ENCODE assay signal across 9 cellular contexts in genomic region chr10:114634607-114634974, GRCh38. TPM values are rescaled to one million over a fixed set of nuclear protein-coding genes. Genes with fewer than 3 reads are reported as not detected.
DNase-seq lines count a peak whose midpoint lies in the region; ATAC-seq, FAIRE-seq and TF ChIP-seq lines count a peak whose summit lies in the region.
"Had no signal": no experiment of that assay in that cellular context is flagged by ENCODE, and none has a peak within 500 bp of the region (broad histone marks: within the 10 kb centered on the region; RNA-seq: fewer than 3 reads in every experiment).

No MANE protein-coding gene starts in this region.

- peak overlapping the region; percentile 60 for H3K27ac ChIP-seq in suprapubic skin
- peak overlapping the region in 2 of 8 donors; percentile 13 to 28 for H3K27ac ChIP-seq in spleen

- peaks cover 19% of the 10 kb centered on the region for H3K4me1 Mint-ChIP-seq in activated CD8-positive, alpha-beta memory T cell treated with anti-CD3 and anti-CD28 coated beads, Interleukin-2, amount 10 ng/mL, durations not matched to agents 7 days and 5 days

- ATAC-seq in activated CD8-positive, alpha-beta memory T cell treated with anti-CD3 and anti-CD28 coated beads, Interleukin-2, amount 10 ng/mL, durations not matched to agents 7 days and 5 days = no peak
- ATAC-seq in GM19023 (IDR thresholded peaks at IDR 0.05; ENCODE audit: unreplicated experiment) = no peak

- TF ChIP-seq POLR2A in suprapubic skin (IDR thresholded peaks at IDR 0.05) (no peak), spleen (IDR thresholded peaks at IDR 0.05) (no peak)

- no peak overlapping the region for H3K4me3 Mint-ChIP-seq in activated CD8-positive, alpha-beta memory T cell treated with anti-CD3 and anti-CD28 coated beads, Interleukin-2, amount 10 ng/mL, durations not matched to agents 7 days and 5 days
- H3K4me3 Mint-ChIP-seq: activated CD4-positive, alpha-beta T cell treated with anti-CD3 and anti-CD28 coated beads, Interleukin-2, amount 10 ng/mL, durations not matched to agents 24 days and 14 days had no signal

- 13% methylated on average over 4 of the region's 4 CpGs for WGBS in suprapubic skin
- 57 to 66% (median 64%) methylated on average over 4 of the region's 4 CpGs for WGBS in spleen, 5 donors

- no peak for FAIRE-seq in GM19239 (lab: Jason Lieb, UNC)

- H3K36me3 ChIP-seq in suprapubic skin (no peaks in the 10 kb centered on the region), spleen (no peaks in the 10 kb centered on the region)

- H3K9me3 ChIP-seq in suprapubic skin = no peaks in the 10 kb centered on the region
- no peaks in the 10 kb centered on the region for H3K9me3 ChIP-seq in spleen

- H3K9me3 Mint-ChIP-seq in activated CD8-positive, alpha-beta memory T cell treated with anti-CD3 and anti-CD28 coated beads, Interleukin-2, amount 10 ng/mL, durations not matched to agents 7 days and 5 days (ENCODE audit: low read depth) = no peaks in the 10 kb centered on the region
- H3K9me3 Mint-ChIP-seq: activated CD4-positive, alpha-beta T cell treated with anti-CD3 and anti-CD28 coated beads, Interleukin-2, amount 10 ng/mL, durations not matched to agents 24 days and 14 days had no signal

- DNase-seq in HS-5 (ENCODE audit: low read depth) = peak; percentile 77
- DNase-seq in astrocyte of the spinal cord (ENCODE audit: low read depth, low spot score) = peak; percentile 92
- peak; percentile 91 for DNase-seq in iris pigment epithelial cell (ENCODE audit: low read depth)
- peak in 1 of 2 donors; percentile 86 for DNase-seq in suprapubic skin (ENCODE audit: low spot score in 2 of 2)
- no peak for DNase-seq in activated CD8-positive, alpha-beta memory T cell treated with anti-CD3 and anti-CD28 coated beads, Interleukin-2, amount 10 ng/mL, durations not matched to agents 7 days and 5 days
- DNase-seq in spleen = no peak
- no peak for DNase-seq in GM19239 (ENCODE audit: insufficient read length, low spot score)
- DNase-seq: activated CD4-positive, alpha-beta T cell treated with anti-CD3 and anti-CD28 coated beads, Interleukin-2, amount 10 ng/mL, durations not matched to agents 24 days and 14 days had no signal

- in situ Hi-C loops in astrocyte of the spinal cord (cut with HindIII; ENCODE audit: low sequenced_read_pairs) = no loop called here

- H3K27me3 Mint-ChIP-seq in activated CD8-positive, alpha-beta memory T cell treated with anti-CD3 and anti-CD28 coated beads, Interleukin-2, amount 10 ng/mL, durations not matched to agents 7 days and 5 days = peaks cover 47% of the 10 kb centered on the region

- H3K4me3 ChIP-seq in astrocyte of the spinal cord (ENCODE audit: low read depth, low read length) (no peak overlapping the region), suprapubic skin (peak overlapping the region; percentile 7), spleen (no peak overlapping the region)

- CTCF ChIA-PET in activated CD8-positive, alpha-beta memory T cell treated with anti-CD3 and anti-CD28 coated beads, Interleukin-2, amount 10 ng/mL, durations not matched to agents 7 days and 5 days (lab: Charles Lee) = no interaction called here

- H3K36me3 Mint-ChIP-seq in activated CD8-positive, alpha-beta memory T cell treated with anti-CD3 and anti-CD28 coated beads, Interleukin-2, amount 10 ng/mL, durations not matched to agents 7 days and 5 days = no peaks in the 10 kb centered on the region

- H3K27me3 ChIP-seq in suprapubic skin = no peaks in the 10 kb centered on the region
- peaks cover 0 to 62% (median 24%) of the 10 kb centered on the region in 7 donors for H3K27me3 ChIP-seq in spleen (replicated peaks in 1 of 7)

- H3K27ac Mint-ChIP-seq in activated CD8-positive, alpha-beta memory T cell treated with anti-CD3 and anti-CD28 coated beads, Interleukin-2, amount 10 ng/mL, durations not matched to agents 7 days and 5 days = no peak overlapping the region
- H3K27ac Mint-ChIP-seq: activated CD4-positive, alpha-beta T cell treated with anti-CD3 and anti-CD28 coated beads, Interleukin-2, amount 10 ng/mL, durations not matched to agents 24 days and 14 days had no signal

- TF ChIP-seq EP300 in suprapubic skin (IDR thresholded peaks at IDR 0.05) = no peak

- peaks cover 50% of the 10 kb centered on the region for H3K4me1 ChIP-seq in suprapubic skin
- peaks cover 2 to 41% (median 21%) of the 10 kb centered on the region in 6 donors for H3K4me1 ChIP-seq in spleen

- TF ChIP-seq CTCF in astrocyte of the spinal cord (IDR thresholded peaks at IDR 0.05; ENCODE audit: low read depth, low read length) (no peak), suprapubic skin (IDR thresholded peaks at IDR 0.05) (no peak), spleen (IDR thresholded peaks at IDR 0.05 in 8 of 11, conservative IDR thresholded peaks at IDR 0.05 in 3 of 11) (no peak)

- intact Hi-C loops in spleen (cut with DNase I; ENCODE audit: low total_unique reads) = no loop called here

RNA-seq across cellular contexts. Expression of gene ABLIM1, which starts 23.5 kb away (rescaled TPM):
- total RNA-seq in suprapubic skin = 100 to 1,000 TPM; 156 to 278 (median 213) TPM
- 10 to 100 TPM; 14.8 to 54.9 TPM for total RNA-seq in activated CD8-positive, alpha-beta memory T cell treated with anti-CD3 and anti-CD28 coated beads, Interleukin-2, amount 10 ng/mL, durations not matched to agents 7 days and 5 days
- 10 to 100 TPM; 31.5 to 59.4 (median 43.1) TPM for total RNA-seq in spleen
- polyA plus RNA-seq in spleen = 10 to 100 TPM; 11.0 to 13.6 (median 11.7) TPM

Comparison
In these comparisons a context has a peak if more than half of its experiments do, and no peak if none do; other contexts are left out.
1. DNase-seq: peak in HS-5 (single experiment), astrocyte of the spinal cord (single experiment) and iris pigment epithelial cell (single experiment); none in activated CD8-positive, alpha-beta memory T cell treated with anti-CD3 and anti-CD28 coated beads, Interleukin-2, amount 10 ng/mL, durations not matched to agents 7 days and 5 days (single experiment), spleen (single experiment) and GM19239 (single experiment).